In genomic region chr1:212595787-212596714, GRCh38 we compare ENCODE assay signal across 8 cellular contexts. TPM values are rescaled to one million over a fixed set of nuclear protein-coding genes. Genes with fewer than 3 reads are reported as not detected.
DNase-seq lines count a peak whose midpoint lies in the region; ATAC-seq and TF ChIP-seq lines count a peak whose summit lies in the region.

No MANE protein-coding gene starts in this region.

- H3K27ac Mint-ChIP-seq in GM23338, result peak overlapping the region; percentile 47; the same call in 1 of the 2 replicates

- peak overlapping the region; percentile 36; the same call in 1 of the 2 replicates for H2AFZ ChIP-seq in GM23338
- H2AFZ ChIP-seq in KMS-11 (ENCODE audit: low read depth), result peak overlapping the region; percentile 77
- no peak overlapping the region for H2AFZ ChIP-seq in parathyroid adenoma

- no peak for TF ChIP-seq POLR2A in esophagus muscularis mucosa (IDR thresholded peaks at IDR 0.05; ENCODE audit: low read depth)

- peaks cover 6% of the 10 kb centered on the region for H3K27me3 Mint-ChIP-seq in GM23338 (ENCODE audit: insufficient read depth, low read depth, poor library complexity)

- H3K9me3 ChIP-seq in esophagus muscularis mucosa, result no peaks in the 10 kb centered on the region
- no peaks in the 10 kb centered on the region for H3K9me3 ChIP-seq in parathyroid adenoma (ENCODE audit: control insufficient read depth, low read length)

- H3K9me2 ChIP-seq in GM23338 (ENCODE audit: insufficient read depth), result 0 out of 2 replicates have a peak, but pooled peaks cover 3% of the 10 kb centered on the region

- TF ChIP-seq EP300 in esophagus muscularis mucosa (IDR thresholded peaks at IDR 0.05), result no peak

- no peaks in the 10 kb centered on the region for H3K9me3 Mint-ChIP-seq in GM23338

- no peaks in the 10 kb centered on the region for H3K36me3 ChIP-seq in GM23338 (ENCODE audit: insufficient read depth)
- H3K36me3 ChIP-seq in KMS-11 (ENCODE audit: insufficient read depth), result no peaks in the 10 kb centered on the region
- no peaks in the 10 kb centered on the region for H3K36me3 ChIP-seq in esophagus muscularis mucosa
- H3K36me3 ChIP-seq in parathyroid adenoma (ENCODE audit: control insufficient read depth, insufficient read depth, low read length), result no peaks in the 10 kb centered on the region

- intact Hi-C loops in esophagus muscularis mucosa (cut with DNase I), result no loop called here

- DNase-seq in NCI-H510A (lab: John Stamatoyannopoulos, UW), result peak; percentile 8
- no peak for DNase-seq in NCI-H510A treated with DMSO at 0.1 percent for 48 hours (lab: John Stamatoyannopoulos, UW)
- peak; percentile 69 for DNase-seq in GM23338 (ENCODE audit: low spot score)
- peak; percentile 55 to 57 for DNase-seq in activated CD4-positive, alpha-beta T cell treated with anti-CD3 and anti-CD28 coated beads for 4 hours
- DNase-seq in esophagus muscularis mucosa (ENCODE audit: extremely low spot score), result peak; percentile 37
- no peak for DNase-seq in substantia nigra (lab: John Stamatoyannopoulos, UW)

- H3K4me1 Mint-ChIP-seq in GM23338, result peaks cover 14% of the 10 kb centered on the region

- WGBS in esophagus muscularis mucosa, result 33% methylated on average over 8 of the region's 8 CpGs

- TF ChIP-seq CTCF in GM23338 (conservative IDR thresholded peaks at IDR 0.05; ENCODE audit: low read depth in 2 of 2), result peak; percentile 72 to 86
- TF ChIP-seq CTCF in KMS-11 (conservative IDR thresholded peaks at IDR 0.05; ENCODE audit: low read depth, low read length), result peak; percentile 95
- peak; percentile 30 to 52 (median 44) for TF ChIP-seq CTCF in esophagus muscularis mucosa (IDR thresholded peaks at IDR 0.05)
- peak; percentile 19 for TF ChIP-seq CTCF in parathyroid adenoma (IDR thresholded peaks at IDR 0.05)

- no peaks in the 10 kb centered on the region for H3K79me2 ChIP-seq in GM23338 (replicated peaks; ENCODE audit: insufficient read depth)
- no peaks in the 10 kb centered on the region for H3K79me2 ChIP-seq in KMS-11 (ENCODE audit: insufficient read depth, low read depth)
- H3K79me2 ChIP-seq in parathyroid adenoma, result no peaks in the 10 kb centered on the region

- H3F3A ChIP-seq in GM23338 (replicated peaks; ENCODE audit: low read depth), result no peaks in the 10 kb centered on the region

- no peak overlapping the region for H3K4me2 ChIP-seq in GM23338
- H3K4me2 ChIP-seq in KMS-11, result peak overlapping the region; percentile 49
- peak overlapping the region; percentile 30 for H3K4me2 ChIP-seq in parathyroid adenoma (ENCODE audit: low read length)

- H3K27ac ChIP-seq in GM23338 (ENCODE audit: low read depth) (no peak overlapping the region), KMS-11 (peak overlapping the region; percentile 84), esophagus muscularis mucosa (replicated peaks in 1 of 4) (peak overlapping the region; percentile 24 to 65 (median 32)), parathyroid adenoma (peak overlapping the region; percentile 2), substantia nigra (ENCODE audit: low read depth, low read length, poor library complexity, severe bottlenecking) (no peak overlapping the region)

- H3K27me3 ChIP-seq in GM23338 (ENCODE audit: insufficient read depth) (no peaks in the 10 kb centered on the region), KMS-11 (ENCODE audit: insufficient read depth, low read depth) (no peaks in the 10 kb centered on the region), esophagus muscularis mucosa (no peaks in the 10 kb centered on the region), parathyroid adenoma (ENCODE audit: control insufficient read depth, insufficient read depth, low read length) (no peaks in the 10 kb centered on the region)

- H3K4me1 ChIP-seq in GM23338 (ENCODE audit: insufficient read depth), result no peaks in the 10 kb centered on the region; the same call in 1 of the 2 replicates
- H3K4me1 ChIP-seq in KMS-11 (ENCODE audit: low read depth, poor library complexity, severe bottlenecking), result peaks cover 18% of the 10 kb centered on the region
- H3K4me1 ChIP-seq in esophagus muscularis mucosa, result peaks cover 0 to 11% (median 9%) of the 10 kb centered on the region in 4 donors
- no peaks in the 10 kb centered on the region for H3K4me1 ChIP-seq in parathyroid adenoma

- H3K9ac ChIP-seq in KMS-11 (peak overlapping the region; percentile 60), parathyroid adenoma (no peak overlapping the region)

- H4K20me1 ChIP-seq in GM23338 (replicated peaks; ENCODE audit: insufficient read depth) (no peaks in the 10 kb centered on the region), KMS-11 (ENCODE audit: insufficient read depth) (no peaks in the 10 kb centered on the region)

- H3K36me3 Mint-ChIP-seq in GM23338 (ENCODE audit: low read depth), result no peaks in the 10 kb centered on the region

- H3K4me3 ChIP-seq in GM23338 (no peak overlapping the region), KMS-11 (IDR thresholded peaks at IDR 0.05; ENCODE audit: insufficient read depth, low read depth, low read length) (no peak overlapping the region), esophagus muscularis mucosa (peak overlapping the region in 1 of 4 donors; percentile 18), parathyroid adenoma (ENCODE audit: low read depth, low read length) (peak overlapping the region; percentile 34)

- no peak overlapping the region for H3K4me3 Mint-ChIP-seq in GM23338

- peak; percentile 86 for ATAC-seq in GM23338

TF ChIP-seq in GM23338, 12 proteins besides CTCF, POLR2A, EP300 and RAD21 (continues in another document):
- TF ChIP-seq ZNF331 (CRISPR knock-in tag; IDR thresholded peaks at IDR 0.05; ENCODE audit: low read depth) (no peak), EZH2 (IDR thresholded peaks at IDR 0.05; ENCODE audit: low read depth, unreplicated experiment) (no peak), NANOG (IDR thresholded peaks at IDR 0.05; ENCODE audit: borderline replicate concordance) (no peak), ZNF114 (CRISPR knock-in tag; IDR thresholded peaks at IDR 0.05) (no peak), EZH2phosphoT487 (IDR thresholded peaks at IDR 0.05; ENCODE audit: unreplicated experiment) (no peak), STAT1 (IDR thresholded peaks at IDR 0.05; ENCODE audit: unreplicated experiment) (no peak), CREB1 (CRISPR knock-in tag; IDR thresholded peaks at IDR 0.05; ENCODE audit: low read depth) (no peak), ETS1 (IDR thresholded peaks at IDR 0.05) (no peak), POLR2AphosphoS5 (IDR thresholded peaks at IDR 0.05; ENCODE audit: low read depth) (no peak), JUNB (IDR thresholded peaks at IDR 0.05; ENCODE audit: unreplicated experiment) (no peak), REST (IDR thresholded peaks at IDR 0.05; ENCODE audit: unreplicated experiment) (no peak)

RNA-seq across cellular contexts. Expression of gene ATF3, which starts 12.5 kb away (rescaled TPM):
- 17.2 and 19.3 TPM in 2 replicates for total RNA-seq in GM23338 (2014; rRNA removed; shearing (Covaris generic))
- polyA plus RNA-seq in GM23338 (2016; fragmentation: Nextera tagmentation; extraction: Ambion mirVana), result 12.6 and 16.2 TPM in 2 replicates
- 10 to 100 TPM in 1 of 4 donors, 1 to 10 TPM in 3; 2.9 to 29.7 (median 3.7) TPM for total RNA-seq in esophagus muscularis mucosa

Comparison
In these comparisons a context has a peak if more than half of its experiments do, and no peak if none do; other contexts are left out.
1. DNase-seq: peak in NCI-H510A (single experiment), GM23338 (single experiment), activated CD4-positive, alpha-beta T cell treated with anti-CD3 and anti-CD28 coated beads for 4 hours (2 of 2) and esophagus muscularis mucosa (single experiment); none in NCI-H510A treated with DMSO at 0.1 percent for 48 hours (single experiment) and substantia nigra (0 of 49).
2. H3K27ac ChIP-seq: peak in KMS-11 (single experiment), esophagus muscularis mucosa (4 of 4) and parathyroid adenoma (single experiment); none in GM23338 (single experiment) and substantia nigra (single experiment).
3. CTCF ChIP-seq: peak in every context shown above with its lines; median percentile 95 in KMS-11; 79 in GM23338; 44 in esophagus muscularis mucosa; 19 in parathyroid adenoma.